ENCODE assay signal across 2 cellular contexts in the genomic region with DNA sequence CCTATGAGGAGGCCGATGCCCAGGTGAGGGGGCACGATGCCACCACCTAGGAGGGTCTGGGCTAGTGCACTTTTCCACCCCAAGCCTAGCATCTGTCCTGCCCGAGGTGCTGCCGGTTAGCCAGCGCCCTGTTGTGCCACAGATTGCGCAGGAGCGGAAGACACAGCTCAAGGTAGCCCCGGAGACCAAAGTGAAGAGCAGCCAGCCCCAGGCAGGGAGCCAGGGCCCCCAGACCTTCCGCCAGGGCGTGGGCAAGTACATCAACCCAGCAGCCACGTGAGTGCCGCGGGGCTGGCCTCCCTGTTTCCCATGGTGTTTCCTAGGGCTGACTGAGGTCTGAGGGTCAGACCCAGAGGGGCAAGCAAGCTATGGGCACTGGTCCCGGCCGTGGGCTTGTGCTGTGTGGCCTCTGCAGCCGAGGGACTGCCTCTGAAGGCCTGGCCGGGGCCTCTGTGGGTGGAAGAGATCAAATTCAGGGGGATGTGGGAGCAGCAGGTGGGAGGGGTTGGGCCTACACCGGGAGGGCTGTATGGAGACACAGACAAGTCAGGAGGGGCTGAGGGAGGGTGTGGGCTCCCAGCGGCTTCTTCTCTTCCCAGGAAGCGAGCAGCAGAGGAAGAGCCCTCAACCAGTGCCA.
A peak's percentile ranks its signal among the peaks of the same experiment; 100 is the strongest.
TF ChIP-seq lines count a peak whose summit lies in the region.

No MANE protein-coding gene starts in this region.

TF ChIP-seq in K562, 482 proteins besides CTCF, POLR2A, EP300 and RAD21:
- TF ChIP-seq, protein P1, sequence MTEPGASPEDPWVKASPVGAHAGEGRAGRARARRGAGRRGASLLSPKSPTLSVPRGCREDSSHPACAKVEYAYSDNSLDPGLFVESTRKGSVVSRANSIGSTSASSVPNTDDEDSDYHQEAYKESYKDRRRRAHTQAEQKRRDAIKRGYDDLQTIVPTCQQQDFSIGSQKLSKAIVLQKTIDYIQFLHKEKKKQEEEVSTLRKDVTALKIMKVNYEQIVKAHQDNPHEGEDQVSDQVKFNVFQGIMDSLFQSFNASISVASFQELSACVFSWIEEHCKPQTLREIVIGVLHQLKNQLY (CRISPR knock-in tag; conservative IDR thresholded peaks at IDR 0.05) = peak in 1 of 2 experiments; percentile 40; a peak in 2 of 4 replicates
- no peak for TF ChIP-seq MYBL2 (IDR thresholded peaks at IDR 0.05; ENCODE audit: low read depth)
- TF ChIP-seq MYBL2 (CRISPR knock-in tag; IDR thresholded peaks at IDR 0.05; ENCODE audit: borderline replicate concordance) = no peak
- TF ChIP-seq TBL1XR1 (IDR thresholded peaks at IDR 0.05; ENCODE audit: low read length in 2 of 2) = 0 out of 4 replicates have a peak, but pooled peaks of 1 of the 2 experiments have one; percentile 20
- TF ChIP-seq NFYB (IDR thresholded peaks at IDR 0.05; ENCODE audit: extremely low read depth, insufficient read length) = no peak
- 0 out of 2 replicates have a peak, but pooled peaks have one; percentile 45 for TF ChIP-seq ELF2 (CRISPR knock-in tag; IDR thresholded peaks at IDR 0.05)
- TF ChIP-seq BRF1 (IDR thresholded peaks at IDR 0.05; ENCODE audit: borderline replicate concordance, extremely low read depth, insufficient read length) = no peak
- peak; percentile 71 for TF ChIP-seq PHB (CRISPR knock-in tag; IDR thresholded peaks at IDR 0.05)
- TF ChIP-seq, protein P2, sequence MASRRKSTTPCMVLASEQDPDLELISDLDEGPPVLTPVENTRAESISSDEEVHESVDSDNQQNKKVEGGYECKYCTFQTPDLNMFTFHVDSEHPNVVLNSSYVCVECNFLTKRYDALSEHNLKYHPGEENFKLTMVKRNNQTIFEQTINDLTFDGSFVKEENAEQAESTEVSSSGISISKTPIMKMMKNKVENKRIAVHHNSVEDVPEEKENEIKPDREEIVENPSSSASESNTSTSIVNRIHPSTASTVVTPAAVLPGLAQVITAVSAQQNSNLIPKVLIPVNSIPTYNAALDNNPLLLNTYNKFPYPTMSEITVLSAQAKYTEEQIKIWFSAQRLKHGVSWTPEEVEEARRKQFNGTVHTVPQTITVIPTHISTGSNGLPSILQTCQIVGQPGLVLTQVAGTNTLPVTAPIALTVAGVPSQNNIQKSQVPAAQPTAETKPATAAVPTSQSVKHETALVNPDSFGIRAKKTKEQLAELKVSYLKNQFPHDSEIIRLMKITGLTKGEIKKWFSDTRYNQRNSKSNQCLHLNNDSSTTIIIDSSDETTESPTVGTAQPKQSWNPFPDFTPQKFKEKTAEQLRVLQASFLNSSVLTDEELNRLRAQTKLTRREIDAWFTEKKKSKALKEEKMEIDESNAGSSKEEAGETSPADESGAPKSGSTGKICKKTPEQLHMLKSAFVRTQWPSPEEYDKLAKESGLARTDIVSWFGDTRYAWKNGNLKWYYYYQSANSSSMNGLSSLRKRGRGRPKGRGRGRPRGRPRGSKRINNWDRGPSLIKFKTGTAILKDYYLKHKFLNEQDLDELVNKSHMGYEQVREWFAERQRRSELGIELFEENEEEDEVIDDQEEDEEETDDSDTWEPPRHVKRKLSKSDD (conservative IDR thresholded peaks at IDR 0.05; ENCODE audit: low read length) = no peak
- TF ChIP-seq, protein P3, sequence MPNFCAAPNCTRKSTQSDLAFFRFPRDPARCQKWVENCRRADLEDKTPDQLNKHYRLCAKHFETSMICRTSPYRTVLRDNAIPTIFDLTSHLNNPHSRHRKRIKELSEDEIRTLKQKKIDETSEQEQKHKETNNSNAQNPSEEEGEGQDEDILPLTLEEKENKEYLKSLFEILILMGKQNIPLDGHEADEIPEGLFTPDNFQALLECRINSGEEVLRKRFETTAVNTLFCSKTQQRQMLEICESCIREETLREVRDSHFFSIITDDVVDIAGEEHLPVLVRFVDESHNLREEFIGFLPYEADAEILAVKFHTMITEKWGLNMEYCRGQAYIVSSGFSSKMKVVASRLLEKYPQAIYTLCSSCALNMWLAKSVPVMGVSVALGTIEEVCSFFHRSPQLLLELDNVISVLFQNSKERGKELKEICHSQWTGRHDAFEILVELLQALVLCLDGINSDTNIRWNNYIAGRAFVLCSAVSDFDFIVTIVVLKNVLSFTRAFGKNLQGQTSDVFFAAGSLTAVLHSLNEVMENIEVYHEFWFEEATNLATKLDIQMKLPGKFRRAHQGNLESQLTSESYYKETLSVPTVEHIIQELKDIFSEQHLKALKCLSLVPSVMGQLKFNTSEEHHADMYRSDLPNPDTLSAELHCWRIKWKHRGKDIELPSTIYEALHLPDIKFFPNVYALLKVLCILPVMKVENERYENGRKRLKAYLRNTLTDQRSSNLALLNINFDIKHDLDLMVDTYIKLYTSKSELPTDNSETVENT (CRISPR knock-in tag; IDR thresholded peaks at IDR 0.05) = 0 out of 2 replicates have a peak, but pooled peaks have one; percentile 45
- TF ChIP-seq CHCHD3 (CRISPR knock-in tag; IDR thresholded peaks at IDR 0.05) = 0 out of 2 replicates have a peak, but pooled peaks have one; percentile 62
- TF ChIP-seq ZNF217 (CRISPR knock-in tag; IDR thresholded peaks at IDR 0.05) = no peak

TF ChIP-seq in WTC11, 78 proteins besides CTCF, POLR2A, EP300 and RAD21:
- TF ChIP-seq, protein P4, sequence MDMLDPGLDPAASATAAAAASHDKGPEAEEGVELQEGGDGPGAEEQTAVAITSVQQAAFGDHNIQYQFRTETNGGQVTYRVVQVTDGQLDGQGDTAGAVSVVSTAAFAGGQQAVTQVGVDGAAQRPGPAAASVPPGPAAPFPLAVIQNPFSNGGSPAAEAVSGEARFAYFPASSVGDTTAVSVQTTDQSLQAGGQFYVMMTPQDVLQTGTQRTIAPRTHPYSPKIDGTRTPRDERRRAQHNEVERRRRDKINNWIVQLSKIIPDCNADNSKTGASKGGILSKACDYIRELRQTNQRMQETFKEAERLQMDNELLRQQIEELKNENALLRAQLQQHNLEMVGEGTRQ (CRISPR knock-in tag; IDR thresholded peaks at IDR 0.05) = no peak
- TF ChIP-seq, protein P5, sequence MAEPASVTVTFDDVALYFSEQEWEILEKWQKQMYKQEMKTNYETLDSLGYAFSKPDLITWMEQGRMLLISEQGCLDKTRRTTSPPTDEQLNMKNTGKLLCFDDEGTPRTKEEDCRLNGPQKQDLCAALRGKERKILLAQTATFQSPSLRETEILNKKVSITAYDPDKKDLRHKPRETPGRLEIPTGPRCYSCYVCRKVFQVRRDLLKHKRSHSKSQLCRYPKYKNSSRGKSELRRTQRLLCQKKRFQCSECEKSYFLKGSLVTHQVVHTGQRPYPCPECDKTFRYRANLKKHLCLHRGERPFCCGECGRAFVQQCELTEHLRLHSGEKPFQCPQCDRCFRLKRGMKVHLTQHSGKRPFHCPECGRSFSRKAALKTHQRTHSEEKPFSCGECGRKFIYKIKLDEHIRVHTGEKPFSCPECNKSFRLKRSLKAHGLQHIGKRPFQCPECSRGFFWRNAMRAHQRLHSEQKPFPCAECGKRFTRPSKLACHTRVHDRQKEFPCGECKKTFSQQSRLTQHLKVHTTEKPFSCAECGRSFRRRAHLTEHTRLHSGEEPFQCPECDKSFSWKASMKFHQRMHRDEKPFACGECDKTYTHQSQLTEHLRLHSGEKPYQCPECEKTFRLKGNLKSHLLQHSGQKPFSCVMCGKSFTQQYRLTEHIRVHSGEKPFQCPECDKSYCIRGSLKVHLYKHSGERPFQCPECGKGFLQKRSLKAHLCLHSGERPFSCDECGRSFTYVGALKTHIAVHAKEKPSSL (CRISPR knock-in tag; conservative IDR thresholded peaks at IDR 0.05) = no peak
- TF ChIP-seq, protein P6, sequence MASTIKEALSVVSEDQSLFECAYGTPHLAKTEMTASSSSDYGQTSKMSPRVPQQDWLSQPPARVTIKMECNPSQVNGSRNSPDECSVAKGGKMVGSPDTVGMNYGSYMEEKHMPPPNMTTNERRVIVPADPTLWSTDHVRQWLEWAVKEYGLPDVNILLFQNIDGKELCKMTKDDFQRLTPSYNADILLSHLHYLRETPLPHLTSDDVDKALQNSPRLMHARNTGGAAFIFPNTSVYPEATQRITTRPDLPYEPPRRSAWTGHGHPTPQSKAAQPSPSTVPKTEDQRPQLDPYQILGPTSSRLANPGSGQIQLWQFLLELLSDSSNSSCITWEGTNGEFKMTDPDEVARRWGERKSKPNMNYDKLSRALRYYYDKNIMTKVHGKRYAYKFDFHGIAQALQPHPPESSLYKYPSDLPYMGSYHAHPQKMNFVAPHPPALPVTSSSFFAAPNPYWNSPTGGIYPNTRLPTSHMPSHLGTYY (CRISPR knock-in tag; IDR thresholded peaks at IDR 0.05) = no peak
- TF ChIP-seq IRF2 (CRISPR knock-in tag; IDR thresholded peaks at IDR 0.05; ENCODE audit: borderline replicate concordance, low read depth) (no peak), JUN (CRISPR knock-in tag; IDR thresholded peaks at IDR 0.05) (no peak), HMGA2 (CRISPR knock-in tag; IDR thresholded peaks at IDR 0.05) (no peak), GRHL2 (CRISPR knock-in tag; IDR thresholded peaks at IDR 0.05; ENCODE audit: insufficient replicate concordance, severe bottlenecking) (no peak), RORB (CRISPR knock-in tag; IDR thresholded peaks at IDR 0.05) (no peak), ATF1 (CRISPR knock-in tag; IDR thresholded peaks at IDR 0.05) (no peak), NFATC4 (CRISPR knock-in tag; IDR thresholded peaks at IDR 0.05) (no peak), ZNF671 (CRISPR knock-in tag; IDR thresholded peaks at IDR 0.05) (no peak), ZNF219 (CRISPR knock-in tag; IDR thresholded peaks at IDR 0.05; ENCODE audit: borderline replicate concordance) (no peak), PRRX2 (CRISPR knock-in tag; IDR thresholded peaks at IDR 0.05) (no peak), SMAD4 (CRISPR knock-in tag; IDR thresholded peaks at IDR 0.05) (no peak), SOX15 (CRISPR knock-in tag; IDR thresholded peaks at IDR 0.05) (no peak)
- TF ChIP-seq, protein P7, sequence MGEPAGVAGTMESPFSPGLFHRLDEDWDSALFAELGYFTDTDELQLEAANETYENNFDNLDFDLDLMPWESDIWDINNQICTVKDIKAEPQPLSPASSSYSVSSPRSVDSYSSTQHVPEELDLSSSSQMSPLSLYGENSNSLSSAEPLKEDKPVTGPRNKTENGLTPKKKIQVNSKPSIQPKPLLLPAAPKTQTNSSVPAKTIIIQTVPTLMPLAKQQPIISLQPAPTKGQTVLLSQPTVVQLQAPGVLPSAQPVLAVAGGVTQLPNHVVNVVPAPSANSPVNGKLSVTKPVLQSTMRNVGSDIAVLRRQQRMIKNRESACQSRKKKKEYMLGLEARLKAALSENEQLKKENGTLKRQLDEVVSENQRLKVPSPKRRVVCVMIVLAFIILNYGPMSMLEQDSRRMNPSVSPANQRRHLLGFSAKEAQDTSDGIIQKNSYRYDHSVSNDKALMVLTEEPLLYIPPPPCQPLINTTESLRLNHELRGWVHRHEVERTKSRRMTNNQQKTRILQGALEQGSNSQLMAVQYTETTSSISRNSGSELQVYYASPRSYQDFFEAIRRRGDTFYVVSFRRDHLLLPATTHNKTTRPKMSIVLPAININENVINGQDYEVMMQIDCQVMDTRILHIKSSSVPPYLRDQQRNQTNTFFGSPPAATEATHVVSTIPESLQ (CRISPR knock-in tag; IDR thresholded peaks at IDR 0.05) = no peak
- TF ChIP-seq, protein P8, sequence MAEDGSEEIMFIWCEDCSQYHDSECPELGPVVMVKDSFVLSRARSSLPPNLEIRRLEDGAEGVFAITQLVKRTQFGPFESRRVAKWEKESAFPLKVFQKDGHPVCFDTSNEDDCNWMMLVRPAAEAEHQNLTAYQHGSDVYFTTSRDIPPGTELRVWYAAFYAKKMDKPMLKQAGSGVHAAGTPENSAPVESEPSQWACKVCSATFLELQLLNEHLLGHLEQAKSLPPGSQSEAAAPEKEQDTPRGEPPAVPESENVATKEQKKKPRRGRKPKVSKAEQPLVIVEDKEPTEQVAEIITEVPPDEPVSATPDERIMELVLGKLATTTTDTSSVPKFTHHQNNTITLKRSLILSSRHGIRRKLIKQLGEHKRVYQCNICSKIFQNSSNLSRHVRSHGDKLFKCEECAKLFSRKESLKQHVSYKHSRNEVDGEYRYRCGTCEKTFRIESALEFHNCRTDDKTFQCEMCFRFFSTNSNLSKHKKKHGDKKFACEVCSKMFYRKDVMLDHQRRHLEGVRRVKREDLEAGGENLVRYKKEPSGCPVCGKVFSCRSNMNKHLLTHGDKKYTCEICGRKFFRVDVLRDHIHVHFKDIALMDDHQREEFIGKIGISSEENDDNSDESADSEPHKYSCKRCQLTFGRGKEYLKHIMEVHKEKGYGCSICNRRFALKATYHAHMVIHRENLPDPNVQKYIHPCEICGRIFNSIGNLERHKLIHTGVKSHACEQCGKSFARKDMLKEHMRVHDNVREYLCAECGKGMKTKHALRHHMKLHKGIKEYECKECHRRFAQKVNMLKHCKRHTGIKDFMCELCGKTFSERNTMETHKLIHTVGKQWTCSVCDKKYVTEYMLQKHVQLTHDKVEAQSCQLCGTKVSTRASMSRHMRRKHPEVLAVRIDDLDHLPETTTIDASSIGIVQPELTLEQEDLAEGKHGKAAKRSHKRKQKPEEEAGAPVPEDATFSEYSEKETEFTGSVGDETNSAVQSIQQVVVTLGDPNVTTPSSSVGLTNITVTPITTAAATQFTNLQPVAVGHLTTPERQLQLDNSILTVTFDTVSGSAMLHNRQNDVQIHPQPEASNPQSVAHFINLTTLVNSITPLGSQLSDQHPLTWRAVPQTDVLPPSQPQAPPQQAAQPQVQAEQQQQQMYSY (CRISPR knock-in tag; IDR thresholded peaks at IDR 0.05) = no peak
- TF ChIP-seq, protein P9, sequence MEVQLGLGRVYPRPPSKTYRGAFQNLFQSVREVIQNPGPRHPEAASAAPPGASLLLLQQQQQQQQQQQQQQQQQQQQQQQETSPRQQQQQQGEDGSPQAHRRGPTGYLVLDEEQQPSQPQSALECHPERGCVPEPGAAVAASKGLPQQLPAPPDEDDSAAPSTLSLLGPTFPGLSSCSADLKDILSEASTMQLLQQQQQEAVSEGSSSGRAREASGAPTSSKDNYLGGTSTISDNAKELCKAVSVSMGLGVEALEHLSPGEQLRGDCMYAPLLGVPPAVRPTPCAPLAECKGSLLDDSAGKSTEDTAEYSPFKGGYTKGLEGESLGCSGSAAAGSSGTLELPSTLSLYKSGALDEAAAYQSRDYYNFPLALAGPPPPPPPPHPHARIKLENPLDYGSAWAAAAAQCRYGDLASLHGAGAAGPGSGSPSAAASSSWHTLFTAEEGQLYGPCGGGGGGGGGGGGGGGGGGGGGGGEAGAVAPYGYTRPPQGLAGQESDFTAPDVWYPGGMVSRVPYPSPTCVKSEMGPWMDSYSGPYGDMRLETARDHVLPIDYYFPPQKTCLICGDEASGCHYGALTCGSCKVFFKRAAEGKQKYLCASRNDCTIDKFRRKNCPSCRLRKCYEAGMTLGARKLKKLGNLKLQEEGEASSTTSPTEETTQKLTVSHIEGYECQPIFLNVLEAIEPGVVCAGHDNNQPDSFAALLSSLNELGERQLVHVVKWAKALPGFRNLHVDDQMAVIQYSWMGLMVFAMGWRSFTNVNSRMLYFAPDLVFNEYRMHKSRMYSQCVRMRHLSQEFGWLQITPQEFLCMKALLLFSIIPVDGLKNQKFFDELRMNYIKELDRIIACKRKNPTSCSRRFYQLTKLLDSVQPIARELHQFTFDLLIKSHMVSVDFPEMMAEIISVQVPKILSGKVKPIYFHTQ (CRISPR knock-in tag; IDR thresholded peaks at IDR 0.05) = no peak
- TF ChIP-seq, protein P10, sequence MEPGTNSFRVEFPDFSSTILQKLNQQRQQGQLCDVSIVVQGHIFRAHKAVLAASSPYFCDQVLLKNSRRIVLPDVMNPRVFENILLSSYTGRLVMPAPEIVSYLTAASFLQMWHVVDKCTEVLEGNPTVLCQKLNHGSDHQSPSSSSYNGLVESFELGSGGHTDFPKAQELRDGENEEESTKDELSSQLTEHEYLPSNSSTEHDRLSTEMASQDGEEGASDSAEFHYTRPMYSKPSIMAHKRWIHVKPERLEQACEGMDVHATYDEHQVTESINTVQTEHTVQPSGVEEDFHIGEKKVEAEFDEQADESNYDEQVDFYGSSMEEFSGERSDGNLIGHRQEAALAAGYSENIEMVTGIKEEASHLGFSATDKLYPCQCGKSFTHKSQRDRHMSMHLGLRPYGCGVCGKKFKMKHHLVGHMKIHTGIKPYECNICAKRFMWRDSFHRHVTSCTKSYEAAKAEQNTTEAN (CRISPR knock-in tag; IDR thresholded peaks at IDR 0.05) = no peak
